8 cellular contexts compared by ENCODE assay signal in genomic region chr16:29081825-29082639, GRCh38.
DNase-seq lines count a peak whose midpoint lies in the region; ATAC-seq and TF ChIP-seq lines count a peak whose summit lies in the region.
"Not testable (repeated sequence)": the region's sequence is repeated elsewhere in the genome, so short reads cannot be mapped to it uniquely, and the experiment has no call there.

No MANE protein-coding gene starts in this region.

- H3K4me3 ChIP-seq in CD8-positive, alpha-beta T cell (ENCODE audit: low read depth, low read length), result peak overlapping the region; percentile 35
- peak overlapping the region; percentile 49 for H3K4me3 ChIP-seq in HUES6 (ENCODE audit: low read depth, low read length)
- H3K4me3 ChIP-seq in WI38 (ENCODE audit: low read depth, low read length), result peak overlapping the region; percentile 22; the same call in 1 of the 2 replicates

- ATAC-seq in CD8-positive, alpha-beta T cell, result peak; percentile 80
- ATAC-seq in effector memory CD8-positive, alpha-beta T cell (replicated peaks), result peak; percentile 80
- ATAC-seq in stimulated activated naive CD8-positive, alpha-beta T cell treated with anti-CD3 and anti-CD28 coated beads, Interleukin-15, Interleukin-2, amounts not matched to agents 100 U/mL and 50 U/mL, for 24 hours, result peak; percentile 89

- not testable (repeated sequence) for TF ChIP-seq CTCF in CD8-positive, alpha-beta T cell (IDR thresholded peaks at IDR 0.05); WI38 (IDR thresholded peaks at IDR 0.05; ENCODE audit: low read depth, low read length); progenitor cell of endocrine pancreas (IDR thresholded peaks at IDR 0.05; ENCODE audit: unreplicated experiment)

- not testable (repeated sequence) for H3K27me3 Mint-ChIP-seq in CD8-positive, alpha-beta T cell (ENCODE audit: low read depth); activated naive CD4-positive, alpha-beta T cell treated with anti-CD3 and anti-CD28 coated beads for 36 hours (ENCODE audit: low read depth); effector memory CD8-positive, alpha-beta T cell
- peaks cover 13% of the 10 kb centered on the region for H3K27me3 Mint-ChIP-seq in progenitor cell of endocrine pancreas

- H3K27ac ChIP-seq in CD8-positive, alpha-beta T cell (ENCODE audit: low read depth, low read length); HUES6 (ENCODE audit: low read depth, low read length): not testable (repeated sequence)

- not testable (repeated sequence) for H3K9me3 ChIP-seq in CD8-positive, alpha-beta T cell (ENCODE audit: low read length); HUES6 (ENCODE audit: control insufficient read depth, insufficient read depth, low read depth, low read length)

- not testable (repeated sequence) for H3K27ac Mint-ChIP-seq in CD8-positive, alpha-beta T cell
- peak overlapping the region; percentile 46 for H3K27ac Mint-ChIP-seq in activated naive CD4-positive, alpha-beta T cell treated with anti-CD3 and anti-CD28 coated beads for 36 hours
- peak overlapping the region in 1 of 2 donors; percentile 46 for H3K27ac Mint-ChIP-seq in effector memory CD8-positive, alpha-beta T cell
- H3K27ac Mint-ChIP-seq in progenitor cell of endocrine pancreas, result peak overlapping the region; percentile 49

- not testable (repeated sequence) for H3K4me1 Mint-ChIP-seq in CD8-positive, alpha-beta T cell (ENCODE audit: low read depth); activated naive CD4-positive, alpha-beta T cell treated with anti-CD3 and anti-CD28 coated beads for 36 hours (ENCODE audit: low read depth); effector memory CD8-positive, alpha-beta T cell (ENCODE audit: low read depth in 2 of 2); progenitor cell of endocrine pancreas (ENCODE audit: low read depth)

- CTCF ChIA-PET in CD8-positive, alpha-beta T cell (lab: Charles Lee), result not testable (repeated sequence)
- CTCF ChIA-PET in activated naive CD4-positive, alpha-beta T cell treated with anti-CD3 and anti-CD28 coated beads for 36 hours (lab: Charles Lee), result interaction anchor here (1.2 kb wide), 1 partner anchor 103 kb away, joined by 3 read pairs; no protein-coding TSS in a partner anchor

- not testable (repeated sequence) for H3K9me3 Mint-ChIP-seq in CD8-positive, alpha-beta T cell; activated naive CD4-positive, alpha-beta T cell treated with anti-CD3 and anti-CD28 coated beads for 36 hours; effector memory CD8-positive, alpha-beta T cell; progenitor cell of endocrine pancreas (ENCODE audit: low read depth)

- not testable (repeated sequence) for H3K9ac ChIP-seq in HUES6 (ENCODE audit: low read length)

- intact Hi-C loops in CD8-positive, alpha-beta T cell (cut with DNase I, micrococcal nuclease); activated naive CD4-positive, alpha-beta T cell treated with anti-CD3 and anti-CD28 coated beads for 36 hours (cut with micrococcal nuclease): not testable (repeated sequence)

- peak overlapping the region; percentile 83 for H3K4me3 Mint-ChIP-seq in CD8-positive, alpha-beta T cell
- peak overlapping the region; percentile 79 for H3K4me3 Mint-ChIP-seq in activated naive CD4-positive, alpha-beta T cell treated with anti-CD3 and anti-CD28 coated beads for 36 hours
- peak overlapping the region; percentile 69 to 71 for H3K4me3 Mint-ChIP-seq in effector memory CD8-positive, alpha-beta T cell
- H3K4me3 Mint-ChIP-seq in progenitor cell of endocrine pancreas (ENCODE audit: low read depth), result peak overlapping the region; percentile 68

- not testable (repeated sequence) for H3K36me3 ChIP-seq in CD8-positive, alpha-beta T cell (ENCODE audit: insufficient read depth, low read length); HUES6 (ENCODE audit: control insufficient read depth, insufficient read depth, low read length)

- POLR2A ChIA-PET in CD8-positive, alpha-beta T cell (lab: Charles Lee), result interaction anchor here (0.6 kb wide), 1 partner anchor 564 kb away, joined by 3 read pairs; no protein-coding TSS in a partner anchor

- H3K36me3 Mint-ChIP-seq in CD8-positive, alpha-beta T cell, result peaks cover 10% of the 10 kb centered on the region
- H3K36me3 Mint-ChIP-seq in activated naive CD4-positive, alpha-beta T cell treated with anti-CD3 and anti-CD28 coated beads for 36 hours (ENCODE audit: low read depth), result peaks cover 10% of the 10 kb centered on the region
- peaks cover 14% of the 10 kb centered on the region for H3K36me3 Mint-ChIP-seq in effector memory CD8-positive, alpha-beta T cell (ENCODE audit: insufficient read depth)
- H3K36me3 Mint-ChIP-seq in progenitor cell of endocrine pancreas (ENCODE audit: insufficient read depth), result not testable (repeated sequence)

- peak in 6 of 7 experiments; percentile 19 to 64 (median 42) for DNase-seq in CD8-positive, alpha-beta T cell
- peak; percentile 54 for DNase-seq in activated naive CD4-positive, alpha-beta T cell treated with anti-CD3 and anti-CD28 coated beads for 36 hours
- DNase-seq in effector memory CD8-positive, alpha-beta T cell, result peak in 1 of 3 experiments; percentile 8
- DNase-seq in kidney tubule cell (ENCODE audit: low spot score), result peak; percentile 39
- not testable (repeated sequence) for DNase-seq in progenitor cell of endocrine pancreas (ENCODE audit: low spot score, unreplicated experiment)
- peak; percentile 41 for DNase-seq in stimulated activated naive CD8-positive, alpha-beta T cell treated with anti-CD3 and anti-CD28 coated beads, Interleukin-15, Interleukin-2, amounts not matched to agents 100 U/mL and 50 U/mL, for 24 hours

- not testable (repeated sequence) for H3K27me3 ChIP-seq in CD8-positive, alpha-beta T cell (ENCODE audit: insufficient read depth, low read length)
- H3K27me3 ChIP-seq in HUES6 (ENCODE audit: control insufficient read depth, insufficient read depth, low read length), result peaks cover 11% of the 10 kb centered on the region

- not testable (repeated sequence) for H3K4me1 ChIP-seq in CD8-positive, alpha-beta T cell (ENCODE audit: insufficient read depth, low read length); HUES6 (ENCODE audit: control insufficient read depth, insufficient read depth, low read length)
